In the genomic region with DNA sequence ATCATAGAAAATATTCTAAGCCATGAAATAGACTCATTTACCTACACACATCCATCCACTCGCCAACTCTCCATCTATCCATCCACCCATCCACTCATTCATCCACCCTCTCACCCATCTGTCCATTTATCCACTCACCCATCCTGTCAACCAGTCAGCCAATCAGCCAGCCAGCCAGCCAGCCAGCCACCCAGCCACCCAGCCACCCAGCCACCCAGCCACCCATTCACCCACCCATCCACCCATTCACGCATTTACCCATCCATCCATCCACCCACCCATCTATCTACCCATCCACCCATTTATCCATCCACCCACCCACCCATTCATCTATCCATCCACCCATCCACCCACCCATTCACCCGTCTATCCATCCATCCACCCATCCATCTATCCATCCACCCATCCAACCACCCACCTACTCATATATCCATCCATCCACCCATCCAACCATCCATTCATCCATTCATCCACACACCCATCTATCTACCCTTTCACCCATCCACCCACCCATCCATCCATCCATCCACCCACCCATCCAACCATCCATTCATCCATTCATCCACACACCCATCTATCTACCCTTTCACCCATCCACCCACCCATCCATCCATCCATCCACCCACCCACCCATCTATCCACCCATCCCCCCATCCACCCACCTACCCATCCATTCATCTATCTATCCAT, we compare ENCODE assay signal across 9 cellular contexts.
"Had no signal": no experiment of that assay in that cellular context is flagged by ENCODE, and none has a peak within 500 bp of the region (broad histone marks: within the 10 kb centered on the region; RNA-seq: fewer than 3 reads in every experiment).

No MANE protein-coding gene starts in this region.

- H3K27ac ChIP-seq: HL-60 had no signal

- H3K36me3 Mint-ChIP-seq: IgD-negative memory B cell had no signal

- FAIRE-seq: H1, H54, HepG2 had no signal

- H3K27ac Mint-ChIP-seq: GM23338, H9, HFFc6 had no signal

- H3K9me3 Mint-ChIP-seq: GM23338, H9, HFFc6, IgD-negative memory B cell had no signal

- DNase-seq: H9, HCEC 1CT, HFFc6 had no signal

- H3K4me3 Mint-ChIP-seq: GM23338, H9, HFFc6, IgD-negative memory B cell had no signal

- H3K4me1 Mint-ChIP-seq: IgD-negative memory B cell had no signal

- H3K4me3 ChIP-seq: GM23338 had no signal
